ENCODE assay signal across 33 cellular contexts in the genomic region with DNA sequence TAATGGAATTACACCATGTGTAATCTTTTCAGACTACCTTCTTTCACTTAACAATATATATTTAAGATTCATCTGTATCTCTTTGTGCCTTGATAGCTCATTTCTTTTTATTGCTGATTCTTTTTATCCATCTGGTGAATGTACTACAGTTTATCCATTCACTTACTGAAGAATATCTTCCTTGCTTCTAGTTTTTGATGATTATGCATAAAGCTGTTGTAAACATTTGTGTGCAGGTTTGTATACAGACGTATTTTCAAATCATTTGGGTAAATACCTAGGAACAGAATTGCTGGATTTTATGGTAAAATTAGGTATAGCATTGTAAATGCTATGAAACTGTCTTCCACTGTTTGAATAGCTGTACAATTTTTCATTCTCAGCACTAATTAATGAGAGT.
"Had no signal": no experiment of that assay in that cellular context is flagged by ENCODE, and none has a peak within 500 bp of the region (broad histone marks: within the 10 kb centered on the region; RNA-seq: fewer than 3 reads in every experiment).

No MANE protein-coding gene starts in this region.

- H3K4me3 ChIP-seq: MG63 had no signal

- DNase-seq: Kasumi-1, MG63, MM.1S, MV-4-11, NCI-H1048, NCI-H1092, NCI-H1092 treated with DMSO at 0.1 percent for 48 hours, NCI-H1105, NCI-H1105 treated with DMSO at 0.1 percent for 48 hours, NCI-H1417, NCI-H1417 treated with DMSO at 0.1 percent for 48 hours, NCI-H1436, NCI-H1436 treated with DMSO at 0.1 percent for 48 hours, NCI-H146, NCI-H1694, NCI-H1694 treated with DMSO at 0.1 percent for 48 hours, NCI-H187, NCI-H187 treated with DMSO at 0.1 percent for 48 hours, NCI-H1930, NCI-H2029, NCI-H2029 treated with DMSO at 0.1 percent for 48 hours, NCI-H2081, NCI-H2081 treated with DMSO at 0.1 percent for 48 hours, NCI-H2107, NCI-H2171 treated with DMSO at 0.1 percent for 48 hours, NCI-H2227 treated with DMSO at 0.1 percent for 48 hours, NCI-H226, NCI-H345, NCI-H446, NCI-H446 treated with DMSO at 0.1 percent for 48 hours, NCI-H510A, NCI-H510A treated with DMSO at 0.1 percent for 48 hours, NCI-H524 treated with DMSO at 0.1 percent for 48 hours had no signal

- H3K36me3 ChIP-seq: MG63 had no signal

- H3K27me3 ChIP-seq: MG63 had no signal
